ENCODE assay signal across 21 cellular contexts in the genomic region with DNA sequence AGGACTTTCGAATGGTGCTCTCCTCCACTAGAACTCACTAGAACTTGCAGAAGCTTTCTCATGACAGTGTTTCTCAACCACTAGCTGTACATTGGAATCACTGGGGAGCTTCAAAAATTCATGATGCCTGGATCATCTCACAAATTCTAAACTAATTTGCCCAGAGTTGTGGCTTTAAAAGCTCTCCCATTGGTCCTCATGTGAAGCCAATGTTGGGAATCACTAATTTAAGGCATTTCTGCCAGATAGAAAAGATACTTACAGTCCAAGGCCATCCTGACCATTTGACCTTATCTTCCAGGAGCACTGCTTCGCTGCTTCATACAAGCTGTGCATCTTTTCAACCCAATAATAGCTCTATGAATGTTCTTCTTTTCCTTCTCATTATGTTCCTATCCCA. TPM values are rescaled to one million over a fixed set of nuclear protein-coding genes. Genes with fewer than 3 reads are reported as not detected.
"Had no signal": no experiment of that assay in that cellular context is flagged by ENCODE, and none has a peak within 500 bp of the region (broad histone marks: within the 10 kb centered on the region; RNA-seq: fewer than 3 reads in every experiment).

No MANE protein-coding gene starts in this region.

- DNase-seq: activated CD4-positive, alpha-beta T cell treated with anti-CD3 and anti-CD28 coated beads, Interleukin-2, amount 50 U/mL, for 4 hours; activated CD8-positive, alpha-beta memory T cell treated with anti-CD3 and anti-CD28 coated beads, Interleukin-2, amount 10 ng/mL, durations not matched to agents 7 days and 5 days; activated effector memory CD4-positive, alpha-beta T cell treated with Interleukin-2 at 50 U/mL for 16 hours; activated T-cell treated with anti-CD3 and anti-CD28 coated beads, Interleukin-2, amount 50 U/mL, for 24 hours; amniotic stem cell; hippocampal formation; midbrain; naive B cell; stimulated activated CD4-positive, alpha-beta T cell treated with anti-CD3 and anti-CD28 coated beads, Interleukin-4, amount 100 ng/mL, for 1 hour; stimulated activated CD8-positive, alpha-beta memory T cell treated with anti-CD3 and anti-CD28 coated beads, Interleukin-4, amount 100 ng/mL, for 48 hours; testis had no signal

- H3K9ac ChIP-seq: parathyroid adenoma had no signal

- H3K4me3 Mint-ChIP-seq: activated CD8-positive, alpha-beta memory T cell treated with anti-CD3 and anti-CD28 coated beads, Interleukin-2, amount 10 ng/mL, durations not matched to agents 7 days and 5 days; activated naive CD4-positive, alpha-beta T cell treated with anti-CD3 and anti-CD28 coated beads, Interleukin-2, amount 50 U/mL, for 24 hours; activated T-cell treated with anti-CD3 and anti-CD28 coated beads, Interleukin-2, amount 50 U/mL, for 24 hours; stimulated activated naive CD8-positive, alpha-beta T cell treated with anti-CD3 and anti-CD28 coated beads, Interleukin-15, Interleukin-2, amounts not matched to agents 100 ng/mL and 50 ng/mL, for 24 hours had no signal

- H3K79me2 ChIP-seq: parathyroid adenoma had no signal

- H3K4me1 Mint-ChIP-seq: activated CD8-positive, alpha-beta memory T cell treated with anti-CD3 and anti-CD28 coated beads, Interleukin-2, amount 10 ng/mL, durations not matched to agents 7 days and 5 days; activated naive CD4-positive, alpha-beta T cell treated with anti-CD3 and anti-CD28 coated beads, Interleukin-2, amount 50 U/mL, for 24 hours; naive B cell had no signal

- H3K27ac Mint-ChIP-seq: activated CD8-positive, alpha-beta memory T cell treated with anti-CD3 and anti-CD28 coated beads, Interleukin-2, amount 10 ng/mL, durations not matched to agents 7 days and 5 days; activated naive CD4-positive, alpha-beta T cell treated with anti-CD3 and anti-CD28 coated beads, Interleukin-2, amount 50 U/mL, for 24 hours; activated T-cell treated with anti-CD3 and anti-CD28 coated beads, Interleukin-2, amount 50 U/mL, for 24 hours; stimulated activated naive CD8-positive, alpha-beta T cell treated with anti-CD3 and anti-CD28 coated beads, Interleukin-15, Interleukin-2, amounts not matched to agents 100 ng/mL and 50 ng/mL, for 24 hours had no signal

- H3K9me3 ChIP-seq: testis had no signal

- H3K9me3 Mint-ChIP-seq: activated T-cell treated with anti-CD3 and anti-CD28 coated beads, Interleukin-2, amount 50 U/mL, for 24 hours; stimulated activated naive CD8-positive, alpha-beta T cell treated with anti-CD3 and anti-CD28 coated beads, Interleukin-15, Interleukin-2, amounts not matched to agents 100 ng/mL and 50 ng/mL, for 24 hours had no signal

- H3K36me3 Mint-ChIP-seq: activated CD8-positive, alpha-beta memory T cell treated with anti-CD3 and anti-CD28 coated beads, Interleukin-2, amount 10 ng/mL, durations not matched to agents 7 days and 5 days had no signal

- H3K4me3 ChIP-seq: testis had no signal

- H3K4me1 ChIP-seq: parathyroid adenoma, testis had no signal

- ATAC-seq: activated CD4-positive, CD25-positive, alpha-beta regulatory T cell treated with anti-CD3 and anti-CD28 coated beads, Interleukin-2, amount 50 U/mL, for 24 hours; activated CD8-positive, alpha-beta memory T cell treated with anti-CD3 and anti-CD28 coated beads, Interleukin-2, amount 10 ng/mL, durations not matched to agents 7 days and 5 days had no signal

- H3K27me3 ChIP-seq: testis had no signal

- H2AFZ ChIP-seq: parathyroid adenoma had no signal

- H3K27ac ChIP-seq: parathyroid adenoma, testis had no signal

RNA-seq across cellular contexts. Expression of a gene that starts 12.8 kb away (rescaled TPM):
- total RNA-seq: bronchial epithelial cell, glomerular endothelial cell, kidney epithelial cell, testis, ureter had no signal
- polyA plus RNA-seq: liver had no signal

RNA-seq across cellular contexts. Expression of a gene that starts 36.2 kb away (rescaled TPM):
- total RNA-seq: activated CD8-positive, alpha-beta memory T cell treated with anti-CD3 and anti-CD28 coated beads, Interleukin-2, amount 10 ng/mL, durations not matched to agents 7 days and 5 days; bronchial epithelial cell; glomerular endothelial cell; kidney epithelial cell; renal cortical epithelial cell had no signal
